In genomic region chr6:96925290-96925687, GRCh38 we compare ENCODE assay signal across 8 cellular contexts. TPM values are rescaled to one million over a fixed set of nuclear protein-coding genes. Genes with fewer than 3 reads are reported as not detected.
DNase-seq lines count a peak whose midpoint lies in the region; ATAC-seq and TF ChIP-seq lines count a peak whose summit lies in the region.

No MANE protein-coding gene starts in this region.

- no peak for TF ChIP-seq POLR2A in suprapubic skin (IDR thresholded peaks at IDR 0.05)

- H3K27ac ChIP-seq in layer of hippocampus (ENCODE audit: low read depth, low read length) (peak overlapping the region; percentile 95), suprapubic skin (no peak overlapping the region)

- H3K27me3 Mint-ChIP-seq in activated T-cell treated with anti-CD3 and anti-CD28 coated beads, Interleukin-2, amount 50 U/mL, for 24 hours, result no peaks in the 10 kb centered on the region
- peaks cover 5% of the 10 kb centered on the region for H3K27me3 Mint-ChIP-seq in activated naive CD8-positive, alpha-beta T cell treated with anti-CD3 and anti-CD28 coated beads, Interleukin-2, amount 10 ng/mL, durations not matched to agents 7 days and 5 days

- peaks cover 40% of the 10 kb centered on the region for H3K4me1 Mint-ChIP-seq in activated T-cell treated with anti-CD3 and anti-CD28 coated beads, Interleukin-2, amount 50 U/mL, for 24 hours (ENCODE audit: low read depth)
- peaks cover 19% of the 10 kb centered on the region for H3K4me1 Mint-ChIP-seq in activated naive CD8-positive, alpha-beta T cell treated with anti-CD3 and anti-CD28 coated beads, Interleukin-2, amount 10 ng/mL, durations not matched to agents 7 days and 5 days

- peak overlapping the region; percentile 72 for H3K4me3 ChIP-seq in suprapubic skin

- ATAC-seq in activated naive CD8-positive, alpha-beta T cell treated with anti-CD3 and anti-CD28 coated beads, Interleukin-2, amount 10 ng/mL, durations not matched to agents 7 days and 5 days (ENCODE audit: low read depth), result no peak
- ATAC-seq in HG02885 (IDR thresholded peaks at IDR 0.05; ENCODE audit: poor library complexity, unreplicated experiment), result no peak
- ATAC-seq in GM21390 (IDR thresholded peaks at IDR 0.05; ENCODE audit: unreplicated experiment), result no peak
- ATAC-seq in GM21528 (IDR thresholded peaks at IDR 0.05; ENCODE audit: low FRiP score, unreplicated experiment), result no peak

- H3K9me3 Mint-ChIP-seq in activated T-cell treated with anti-CD3 and anti-CD28 coated beads, Interleukin-2, amount 50 U/mL, for 24 hours, result no peaks in the 10 kb centered on the region
- no peaks in the 10 kb centered on the region for H3K9me3 Mint-ChIP-seq in activated naive CD8-positive, alpha-beta T cell treated with anti-CD3 and anti-CD28 coated beads, Interleukin-2, amount 10 ng/mL, durations not matched to agents 7 days and 5 days

- POLR2A ChIA-PET in activated naive CD8-positive, alpha-beta T cell treated with anti-CD3 and anti-CD28 coated beads, Interleukin-2, amount 10 ng/mL, durations not matched to agents 7 days and 5 days (lab: Charles Lee), result interaction anchor here (0.6 to 1.4 kb wide), 3 partner anchors 18 to 88 kb away, joined by 4 to 9 read pairs (median 4); partner anchors contain the start of gene GPR63

- no peak for TF ChIP-seq CTCF in suprapubic skin (IDR thresholded peaks at IDR 0.05)

- no peak overlapping the region for H3K27ac Mint-ChIP-seq in activated T-cell treated with anti-CD3 and anti-CD28 coated beads, Interleukin-2, amount 50 U/mL, for 24 hours
- peak overlapping the region; percentile 83 for H3K27ac Mint-ChIP-seq in activated naive CD8-positive, alpha-beta T cell treated with anti-CD3 and anti-CD28 coated beads, Interleukin-2, amount 10 ng/mL, durations not matched to agents 7 days and 5 days

- no peaks in the 10 kb centered on the region for H3K36me3 ChIP-seq in suprapubic skin

- 25% methylated on average over 8 of the region's 8 CpGs for WGBS in suprapubic skin

- peaks cover 19% of the 10 kb centered on the region for H3K4me1 ChIP-seq in suprapubic skin

- no peak for DNase-seq in activated T-cell treated with anti-CD3 and anti-CD28 coated beads, Interleukin-2, amount 50 U/mL, for 24 hours
- no peak for DNase-seq in activated T-cell treated with anti-CD3 and anti-CD28 coated beads, Interleukin-2, amount 50 U/mL, for 48 hours
- no peak for DNase-seq in activated naive CD8-positive, alpha-beta T cell treated with anti-CD3 and anti-CD28 coated beads, Interleukin-2, amount 10 ng/mL, durations not matched to agents 7 days and 5 days
- DNase-seq in suprapubic skin (ENCODE audit: low spot score in 2 of 2), result no peak

- H3K27me3 ChIP-seq in layer of hippocampus (ENCODE audit: control insufficient read depth, insufficient read depth, low read length) (no peaks in the 10 kb centered on the region), suprapubic skin (peaks cover 3% of the 10 kb centered on the region)

- no peak for TF ChIP-seq EP300 in suprapubic skin (IDR thresholded peaks at IDR 0.05)

- peaks cover 3% of the 10 kb centered on the region for H3K36me3 Mint-ChIP-seq in activated T-cell treated with anti-CD3 and anti-CD28 coated beads, Interleukin-2, amount 50 U/mL, for 24 hours (ENCODE audit: low read depth)
- no peaks in the 10 kb centered on the region for H3K36me3 Mint-ChIP-seq in activated naive CD8-positive, alpha-beta T cell treated with anti-CD3 and anti-CD28 coated beads, Interleukin-2, amount 10 ng/mL, durations not matched to agents 7 days and 5 days

- H3K9me3 ChIP-seq in suprapubic skin, result no peaks in the 10 kb centered on the region

- H3K4me3 Mint-ChIP-seq in activated T-cell treated with anti-CD3 and anti-CD28 coated beads, Interleukin-2, amount 50 U/mL, for 24 hours, result peak overlapping the region; percentile 86
- peak overlapping the region; percentile 92 for H3K4me3 Mint-ChIP-seq in activated naive CD8-positive, alpha-beta T cell treated with anti-CD3 and anti-CD28 coated beads, Interleukin-2, amount 10 ng/mL, durations not matched to agents 7 days and 5 days

RNA-seq across cellular contexts. Expression of gene KLHL32, which starts 0.8 kb away (rescaled TPM):
- 1 to 10 TPM; 1.5 to 2.1 TPM for total RNA-seq in activated naive CD8-positive, alpha-beta T cell treated with anti-CD3 and anti-CD28 coated beads, Interleukin-2, amount 10 ng/mL, durations not matched to agents 7 days and 5 days
- total RNA-seq in suprapubic skin, result under 1 TPM in 1 of 4 donors, not detected in 3; 0.48 TPM

RNA-seq across cellular contexts. Expression of gene NDUFAF4, which starts 27.6 kb away (rescaled TPM):
- 10 to 100 TPM; 27.8 to 30.0 TPM for total RNA-seq in activated naive CD8-positive, alpha-beta T cell treated with anti-CD3 and anti-CD28 coated beads, Interleukin-2, amount 10 ng/mL, durations not matched to agents 7 days and 5 days
- total RNA-seq in suprapubic skin, result 10 to 100 TPM; 12.1 to 31.1 (median 19.0) TPM
